In genomic region chr3:137568880-137569279, GRCh38 we compare ENCODE assay signal across 3 cellular contexts.
TF ChIP-seq lines count a peak whose summit lies in the region.

No MANE protein-coding gene starts in this region.

TF ChIP-seq in HepG2, 621 proteins besides CTCF, POLR2A, EP300 and RAD21:
- TF ChIP-seq MAFF (IDR thresholded peaks at IDR 0.05; ENCODE audit: low read depth, low read length): peak; percentile 81
- TF ChIP-seq MAFK (conservative IDR thresholded peaks at IDR 0.05 in 1 of 2, IDR thresholded peaks at IDR 0.05 in 1 of 2; ENCODE audit: low read length in 2 of 2): peak; percentile 68 to 81
- TF ChIP-seq ZNF230 (CRISPR knock-in tag; IDR thresholded peaks at IDR 0.05): no peak

TF ChIP-seq in A549, 52 proteins besides CTCF, POLR2A, EP300 and RAD21 (continued from another document):
- TF ChIP-seq MAFK (IDR thresholded peaks at IDR 0.05; ENCODE audit: partially characterized antibody): peak; percentile 46

TF ChIP-seq in IMR-90, 13 proteins besides CTCF, POLR2A, EP300 and RAD21:
- TF ChIP-seq MAFK (IDR thresholded peaks at IDR 0.05; ENCODE audit: low read depth, low read length): peak; percentile 53
- no peak for TF ChIP-seq FOS (IDR thresholded peaks at IDR 0.05; ENCODE audit: low read depth, low read length)
- TF ChIP-seq RCOR1 (IDR thresholded peaks at IDR 0.05; ENCODE audit: insufficient replicate concordance, low read length): no peak
- TF ChIP-seq NFE2L2 (IDR thresholded peaks at IDR 0.05; ENCODE audit: low read depth, low read length): no peak
- TF ChIP-seq BHLHE40 (IDR thresholded peaks at IDR 0.05; ENCODE audit: low read depth, low read length): no peak
- no peak for TF ChIP-seq CEBPB (IDR thresholded peaks at IDR 0.05; ENCODE audit: low read depth, low read length)
